Comparison of ENCODE assay signal across 9 cellular contexts in the genomic region with DNA sequence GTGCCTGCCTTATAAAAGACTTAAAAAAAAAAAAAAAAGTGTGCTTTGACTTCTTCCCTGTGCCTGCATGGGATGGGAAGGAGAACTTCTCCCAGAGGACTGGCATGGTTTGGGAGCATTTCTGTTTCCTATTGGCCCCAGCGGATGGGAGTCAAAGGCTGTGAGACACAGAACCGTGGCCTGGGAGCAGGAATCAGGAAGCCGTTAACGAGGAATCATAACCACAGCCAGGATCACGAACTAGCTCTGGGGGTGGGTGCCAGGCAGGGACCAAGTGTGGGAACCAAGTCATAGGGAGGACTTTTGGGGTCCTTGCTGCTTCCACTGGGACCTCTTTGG. TPM values are rescaled to one million over a fixed set of nuclear protein-coding genes. Genes with fewer than 3 reads are reported as not detected.
DNase-seq lines count a peak whose midpoint lies in the region; ATAC-seq and TF ChIP-seq lines count a peak whose summit lies in the region.
"Had no signal": no experiment of that assay in that cellular context is flagged by ENCODE, and none has a peak within 500 bp of the region (broad histone marks: within the 10 kb centered on the region; RNA-seq: fewer than 3 reads in every experiment).

No MANE protein-coding gene starts in this region.

- DNase-seq in SK-MEL-5 (ENCODE audit: low read depth, low spot score) (peak; percentile 55), foreskin fibroblast (peak; percentile 61 to 74), osteoblast (ENCODE audit: insufficient read length, low spot score, missing footprints) (peak; percentile 93), SW480 (ENCODE audit: low spot score) (no peak), D341Med (ENCODE audit: low spot score) (no peak), OCI-M2 (lab: John Stamatoyannopoulos, UW; ENCODE audit: unreplicated experiment) (no peak)
- DNase-seq: central memory CD4-positive, alpha-beta T cell had no signal

- no peak for TF ChIP-seq CTCF in foreskin fibroblast (IDR thresholded peaks at IDR 0.05; ENCODE audit: low read depth, low read length)
- TF ChIP-seq CTCF in osteoblast (IDR thresholded peaks at IDR 0.05; ENCODE audit: extremely low read depth, low read depth, low read length): no peak

- peak overlapping the region in 7 of 10 experiments; percentile 14 to 48 (median 19); a peak in 13 of 20 replicates for H3K4me3 ChIP-seq in BLaER1 treated with 17β-estradiol and CSF1 and Interleukin-3, amounts not matched to agents 10 nM and 100 nM
- H3K4me3 ChIP-seq in foreskin fibroblast (ENCODE audit: low read depth in 1 of 2, low read length in 2 of 2): peak overlapping the region; percentile 53 to 55
- H3K4me3 ChIP-seq in osteoblast (ENCODE audit: insufficient read depth, low read length): peak overlapping the region; percentile 70

- H3K4me1 ChIP-seq in BLaER1 treated with 17β-estradiol and CSF1 and Interleukin-3, amounts not matched to agents 10 nM and 100 nM: peaks cover 32 to 66% (median 60%) of the 10 kb centered on the region in 10 experiments
- peaks cover 34% of the 10 kb centered on the region for H3K4me1 ChIP-seq in osteoblast (ENCODE audit: insufficient read depth, low read length)

- peak overlapping the region; percentile 8 to 67 (median 54); a peak in 19 of 22 replicates for H3K9ac ChIP-seq in BLaER1 treated with 17β-estradiol and CSF1 and Interleukin-3, amounts not matched to agents 10 nM and 100 nM

- no peak for ATAC-seq in HG03571 (IDR thresholded peaks at IDR 0.05; ENCODE audit: unreplicated experiment)

- H3K9me3 ChIP-seq in BLaER1 treated with 17β-estradiol and CSF1 and Interleukin-3, amounts not matched to agents 10 nM and 100 nM (replicated peaks in 1 of 11): peaks cover 0 to 5% (median 0%) of the 10 kb centered on the region in 11 experiments; a peak in 5 of 22 replicates
- H3K9me3 ChIP-seq in osteoblast (ENCODE audit: low read depth, low read length): no peaks in the 10 kb centered on the region

- H4K20me1 ChIP-seq in BLaER1 treated with 17β-estradiol and CSF1 and Interleukin-3, amounts not matched to agents 10 nM and 100 nM: no peaks in the 10 kb centered on the region; a peak in 1 of 22 replicates
- H4K20me1 ChIP-seq in osteoblast (ENCODE audit: insufficient read depth, low read length): no peaks in the 10 kb centered on the region

- H2AFZ ChIP-seq in osteoblast (ENCODE audit: low read length): peak overlapping the region; percentile 96

- H3K4me2 ChIP-seq in BLaER1 treated with 17β-estradiol and CSF1 and Interleukin-3, amounts not matched to agents 10 nM and 100 nM: peak overlapping the region; percentile 68 to 92 (median 86)
- H3K4me2 ChIP-seq in osteoblast (ENCODE audit: insufficient read depth, low read length): peak overlapping the region; percentile 91

- no peaks in the 10 kb centered on the region for H3K79me2 ChIP-seq in osteoblast (ENCODE audit: insufficient read depth, low read length)

- no peaks in the 10 kb centered on the region for H3K27me3 ChIP-seq in BLaER1 treated with 17β-estradiol and CSF1 and Interleukin-3, amounts not matched to agents 10 nM and 100 nM
- H3K27me3 ChIP-seq in osteoblast (ENCODE audit: insufficient read depth, low read length): no peaks in the 10 kb centered on the region

- no peaks in the 10 kb centered on the region for H3K36me3 ChIP-seq in BLaER1 treated with 17β-estradiol and CSF1 and Interleukin-3, amounts not matched to agents 10 nM and 100 nM
- no peaks in the 10 kb centered on the region for H3K36me3 ChIP-seq in osteoblast (ENCODE audit: insufficient read depth, low read length)

- H3K27ac ChIP-seq in BLaER1 treated with 17β-estradiol and CSF1 and Interleukin-3, amounts not matched to agents 10 nM and 100 nM: peak overlapping the region in 10 of 11 experiments; percentile 11 to 64 (median 44); a peak in 14 of 22 replicates
- H3K27ac ChIP-seq in osteoblast (ENCODE audit: low read depth, low read length): peak overlapping the region; percentile 86

- in situ Hi-C loops in SK-MEL-5 (cut with HindIII; ENCODE audit: low pct_unique_long_range_greater_than_20kb, low sequenced_read_pairs): loop anchor here (25.0 kb wide), 1 partner anchor 125 kb away; a partner anchor contains a TSS

RNA-seq across cellular contexts. Expression of a gene that starts 0.5 kb away (rescaled TPM):
- total RNA-seq in SK-MEL-5 (2014; rRNA removed; shearing (Covaris generic)): 5.9 and 7.6 TPM in 2 replicates
- polyA plus RNA-seq in SK-MEL-5 (2015; cell fraction: cytosol; rRNA removed): 14.7 and 17.1 TPM in 2 replicates
- polyA plus RNA-seq in SK-MEL-5 (2015; cell fraction: nucleus; rRNA removed): 41.9 and 49.4 TPM in 2 replicates
- 11.9 and 18.3 TPM in 2 replicates for total RNA-seq in osteoblast

RNA-seq across cellular contexts. Expression of a gene that starts 24.8 kb away (rescaled TPM):
- not detected in 2 replicates for total RNA-seq in SK-MEL-5 (2014; rRNA removed; shearing (Covaris generic))
- polyA plus RNA-seq in SK-MEL-5 (2015; cell fraction: cytosol; rRNA removed): not detected in 2 replicates
- not detected in 2 replicates for polyA plus RNA-seq in SK-MEL-5 (2015; cell fraction: nucleus; rRNA removed)
- total RNA-seq in osteoblast: not detected in 2 replicates

RNA-seq across cellular contexts. Expression of a gene that starts 37.8 kb away (rescaled TPM):
- 0.03 TPM in 1 of 2 replicates, not detected in the other for total RNA-seq in SK-MEL-5 (2014; rRNA removed; shearing (Covaris generic))
- 0.33 and 0.82 TPM in 2 replicates for polyA plus RNA-seq in SK-MEL-5 (2015; cell fraction: cytosol; rRNA removed)
- polyA plus RNA-seq in SK-MEL-5 (2015; cell fraction: nucleus; rRNA removed): 0.39 TPM in 1 of 2 replicates, not detected in the other
- 0.59 TPM in 1 of 2 replicates, not detected in the other for total RNA-seq in osteoblast

RNA-seq across cellular contexts. Expression of a gene that starts 56.5 kb away (rescaled TPM):
- not detected in 2 replicates for total RNA-seq in SK-MEL-5 (2014; rRNA removed; shearing (Covaris generic))
- 0.14 TPM in 1 of 2 replicates, not detected in the other for polyA plus RNA-seq in SK-MEL-5 (2015; cell fraction: cytosol; rRNA removed)
- not detected in 2 replicates for polyA plus RNA-seq in SK-MEL-5 (2015; cell fraction: nucleus; rRNA removed)
- total RNA-seq in osteoblast: 13.6 and 14.5 TPM in 2 replicates

Comparison
In these comparisons a context has a peak if more than half of its experiments do, and no peak if none do; other contexts are left out.
1. H3K4me3 ChIP-seq: peak in every context shown above with its lines; median percentile 70 in osteoblast; 54 in foreskin fibroblast; 19 in BLaER1 treated with 17β-estradiol and CSF1 and Interleukin-3, amounts not matched to agents 10 nM and 100 nM.
2. DNase-seq: peak in SK-MEL-5 (single experiment), foreskin fibroblast (2 of 2) and osteoblast (single experiment); none in SW480 (single experiment), D341Med (single experiment) and OCI-M2 (single experiment).